Comparison of ENCODE assay signal across 10 cellular contexts in the genomic region with DNA sequence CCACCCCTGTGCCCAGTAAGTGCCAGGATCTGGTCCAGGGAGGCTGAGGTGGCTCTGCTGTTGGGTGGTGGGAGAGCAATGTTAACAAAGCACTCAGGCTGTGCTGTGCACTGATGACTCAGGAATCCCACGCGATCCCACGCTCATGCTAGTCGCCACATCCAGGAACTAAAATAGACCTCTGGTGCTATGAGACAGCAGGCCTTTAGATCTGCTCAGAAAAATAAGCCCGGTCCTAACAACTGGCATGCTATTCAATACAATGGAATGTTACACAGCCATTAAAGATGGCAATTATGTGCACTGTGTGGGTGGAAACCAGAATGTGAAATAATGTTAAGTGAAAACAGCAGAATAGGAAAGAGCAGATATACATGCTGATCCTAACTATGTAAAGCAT. TPM values are rescaled to one million over a fixed set of nuclear protein-coding genes. Genes with fewer than 3 reads are reported as not detected.
DNase-seq lines count a peak whose midpoint lies in the region; ATAC-seq lines count a peak whose summit lies in the region.
"Had no signal": no experiment of that assay in that cellular context is flagged by ENCODE, and none has a peak within 500 bp of the region (broad histone marks: within the 10 kb centered on the region; RNA-seq: fewer than 3 reads in every experiment).

No MANE protein-coding gene starts in this region.

- peak; percentile 29 for DNase-seq in stimulated activated naive CD8-positive, alpha-beta T cell treated with anti-CD3 and anti-CD28 coated beads, Interleukin-15, Interleukin-2, amounts not matched to agents 100 U/mL and 50 U/mL, for 24 hours
- no peak for DNase-seq in stimulated activated naive CD8-positive, alpha-beta T cell treated with anti-CD3 and anti-CD28 coated beads, Interleukin-15, amount 100 ng/mL, for 72 hours
- peak; percentile 14 to 32 for DNase-seq in activated T-cell treated with anti-CD3 and anti-CD28 coated beads, Interleukin-2, amount 50 U/mL, for 72 hours
- DNase-seq in islet precursor cell (peak; percentile 88), GM19238 (ENCODE audit: insufficient read length, low spot score) (no peak), NCI-H2171 (lab: John Stamatoyannopoulos, UW) (no peak), NCI-H146 (lab: John Stamatoyannopoulos, UW) (no peak)
- DNase-seq: amniotic stem cell, Karpas-422 had no signal

- peak; percentile 78 for ATAC-seq in stimulated activated naive CD8-positive, alpha-beta T cell treated with anti-CD3 and anti-CD28 coated beads, Interleukin-15, Interleukin-2, amounts not matched to agents 100 U/mL and 50 U/mL, for 24 hours
- ATAC-seq in stimulated activated naive CD8-positive, alpha-beta T cell treated with anti-CD3 and anti-CD28 coated beads, Interleukin-15, amount 100 ng/mL, for 72 hours = no peak
- ATAC-seq in activated T-cell treated with anti-CD3 and anti-CD28 coated beads, Interleukin-2, amount 50 U/mL, for 72 hours (replicated peaks in 1 of 2) = peak; percentile 28 to 54
- ATAC-seq in HG03460 (IDR thresholded peaks at IDR 0.05; ENCODE audit: unreplicated experiment) = no peak

- peaks cover 16% of the 10 kb centered on the region for H3K4me1 Mint-ChIP-seq in stimulated activated naive CD8-positive, alpha-beta T cell treated with anti-CD3 and anti-CD28 coated beads, Interleukin-15, amount 100 ng/mL, for 72 hours
- H3K4me1 Mint-ChIP-seq in activated T-cell treated with anti-CD3 and anti-CD28 coated beads, Interleukin-2, amount 50 U/mL, for 72 hours (ENCODE audit: low read depth) = peaks cover 25% of the 10 kb centered on the region

- no peaks in the 10 kb centered on the region for H3K27me3 Mint-ChIP-seq in stimulated activated naive CD8-positive, alpha-beta T cell treated with anti-CD3 and anti-CD28 coated beads, Interleukin-15, amount 100 ng/mL, for 72 hours
- H3K27me3 Mint-ChIP-seq in activated T-cell treated with anti-CD3 and anti-CD28 coated beads, Interleukin-2, amount 50 U/mL, for 72 hours (ENCODE audit: low read depth) = no peaks in the 10 kb centered on the region

- no peaks in the 10 kb centered on the region for H3K9me3 Mint-ChIP-seq in stimulated activated naive CD8-positive, alpha-beta T cell treated with anti-CD3 and anti-CD28 coated beads, Interleukin-15, amount 100 ng/mL, for 72 hours
- no peaks in the 10 kb centered on the region for H3K9me3 Mint-ChIP-seq in activated T-cell treated with anti-CD3 and anti-CD28 coated beads, Interleukin-2, amount 50 U/mL, for 72 hours

- H3K4me3 Mint-ChIP-seq in stimulated activated naive CD8-positive, alpha-beta T cell treated with anti-CD3 and anti-CD28 coated beads, Interleukin-15, amount 100 ng/mL, for 72 hours = no peak overlapping the region
- H3K4me3 Mint-ChIP-seq in activated T-cell treated with anti-CD3 and anti-CD28 coated beads, Interleukin-2, amount 50 U/mL, for 72 hours = peak overlapping the region; percentile 42 to 57

- no peaks in the 10 kb centered on the region for H3K36me3 Mint-ChIP-seq in activated T-cell treated with anti-CD3 and anti-CD28 coated beads, Interleukin-2, amount 50 U/mL, for 72 hours (ENCODE audit: insufficient read depth in 2 of 2)

- no peak overlapping the region for H3K27ac Mint-ChIP-seq in stimulated activated naive CD8-positive, alpha-beta T cell treated with anti-CD3 and anti-CD28 coated beads, Interleukin-15, amount 100 ng/mL, for 72 hours
- H3K27ac Mint-ChIP-seq in activated T-cell treated with anti-CD3 and anti-CD28 coated beads, Interleukin-2, amount 50 U/mL, for 72 hours = peak overlapping the region; percentile 83

RNA-seq across cellular contexts. Expression of gene ARL13A, which starts 26.0 kb away (rescaled TPM):
- total RNA-seq in activated T-cell treated with anti-CD3 and anti-CD28 coated beads, Interleukin-2, amount 50 U/mL, for 72 hours = not detected

RNA-seq across cellular contexts. Expression of gene TRMT2B, which starts 56.4 kb away (rescaled TPM):
- 10 to 100 TPM; 24.4 to 25.9 TPM for total RNA-seq in activated T-cell treated with anti-CD3 and anti-CD28 coated beads, Interleukin-2, amount 50 U/mL, for 72 hours

Comparison
In these comparisons a context has a peak if more than half of its experiments do, and no peak if none do; other contexts are left out.
1. ATAC-seq: peak in stimulated activated naive CD8-positive, alpha-beta T cell treated with anti-CD3 and anti-CD28 coated beads, Interleukin-15, Interleukin-2, amounts not matched to agents 100 U/mL and 50 U/mL, for 24 hours (single experiment) and activated T-cell treated with anti-CD3 and anti-CD28 coated beads, Interleukin-2, amount 50 U/mL, for 72 hours (2 of 2); none in stimulated activated naive CD8-positive, alpha-beta T cell treated with anti-CD3 and anti-CD28 coated beads, Interleukin-15, amount 100 ng/mL, for 72 hours (single experiment) and HG03460 (single experiment).
2. DNase-seq: peak in stimulated activated naive CD8-positive, alpha-beta T cell treated with anti-CD3 and anti-CD28 coated beads, Interleukin-15, Interleukin-2, amounts not matched to agents 100 U/mL and 50 U/mL, for 24 hours (single experiment), activated T-cell treated with anti-CD3 and anti-CD28 coated beads, Interleukin-2, amount 50 U/mL, for 72 hours (2 of 2) and islet precursor cell (single experiment); none in stimulated activated naive CD8-positive, alpha-beta T cell treated with anti-CD3 and anti-CD28 coated beads, Interleukin-15, amount 100 ng/mL, for 72 hours (0 of 2), GM19238 (single experiment), NCI-H2171 (single experiment) and NCI-H146 (single experiment).
3. H3K4me3 Mint-ChIP-seq: peak in activated T-cell treated with anti-CD3 and anti-CD28 coated beads, Interleukin-2, amount 50 U/mL, for 72 hours (2 of 2); none in stimulated activated naive CD8-positive, alpha-beta T cell treated with anti-CD3 and anti-CD28 coated beads, Interleukin-15, amount 100 ng/mL, for 72 hours (0 of 2).